ENCODE assay signal across 1 cellular context in the genomic region with DNA sequence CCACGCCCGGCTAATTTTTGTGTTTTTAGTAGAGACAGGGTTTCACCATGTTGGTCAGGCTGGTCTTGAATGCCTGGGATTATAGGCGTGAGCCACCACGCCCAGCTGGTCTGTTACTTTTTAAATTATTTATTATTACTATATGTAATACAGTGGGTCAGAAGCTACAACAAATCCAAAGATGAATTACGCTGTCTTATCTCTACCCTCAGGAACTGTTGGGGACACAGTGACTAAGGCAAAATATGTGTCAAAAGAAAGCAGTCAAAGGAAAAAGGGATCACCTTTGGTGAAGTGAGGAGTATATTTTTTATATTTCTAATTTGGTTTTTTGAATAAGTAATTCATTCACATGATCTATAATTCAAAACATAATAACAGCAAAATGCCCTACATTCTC.
TF ChIP-seq lines count a peak whose summit lies in the region.

No MANE protein-coding gene starts in this region.

TF ChIP-seq in endothelial cell of umbilical vein, 7 proteins besides CTCF, POLR2A, EP300 and RAD21:
- TF ChIP-seq, protein P1, sequence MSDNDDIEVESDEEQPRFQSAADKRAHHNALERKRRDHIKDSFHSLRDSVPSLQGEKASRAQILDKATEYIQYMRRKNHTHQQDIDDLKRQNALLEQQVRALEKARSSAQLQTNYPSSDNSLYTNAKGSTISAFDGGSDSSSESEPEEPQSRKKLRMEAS (IDR thresholded peaks at IDR 0.05; ENCODE audit: insufficient read depth, insufficient read length) = no peak
- TF ChIP-seq EZH2 (IDR thresholded peaks at IDR 0.05; ENCODE audit: borderline replicate concordance, low read depth, low read length, severe bottlenecking) (no peak), POLR2AphosphoS5 (IDR thresholded peaks at IDR 0.05; ENCODE audit: insufficient read depth, low read depth, low read length) (no peak), MYC (IDR thresholded peaks at IDR 0.05; ENCODE audit: low read depth, low read length) (no peak), FOS (IDR thresholded peaks at IDR 0.05; ENCODE audit: borderline replicate concordance, insufficient read depth, low read length) (no peak), JUN (IDR thresholded peaks at IDR 0.05; ENCODE audit: borderline replicate concordance, insufficient read depth, insufficient read length, low read depth) (no peak), GATA2 (IDR thresholded peaks at IDR 0.05; ENCODE audit: insufficient read depth, insufficient read length, low read depth, low read length) (no peak)
